Comparison of ENCODE assay signal across 32 cellular contexts in the genomic region with DNA sequence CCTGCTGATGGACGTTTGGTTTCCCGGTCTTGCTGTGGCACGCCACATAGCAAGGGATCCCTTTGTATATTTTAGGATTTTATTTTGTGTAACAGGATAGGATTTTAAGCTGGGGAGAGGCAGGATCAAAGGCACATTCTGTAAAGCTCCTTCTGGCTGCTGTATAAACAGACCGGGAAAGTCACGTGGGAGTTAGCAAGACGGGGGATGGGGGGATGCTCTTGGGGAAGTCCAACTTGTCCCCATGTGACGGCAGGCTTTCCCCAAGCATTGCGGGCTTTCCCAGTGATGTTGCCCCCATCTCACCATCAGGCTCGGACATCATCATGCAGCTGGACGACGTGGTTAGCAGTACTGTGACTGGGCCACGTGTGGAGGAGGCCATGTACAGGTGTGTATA.
"Had no signal": no experiment of that assay in that cellular context is flagged by ENCODE, and none has a peak within 500 bp of the region (broad histone marks: within the 10 kb centered on the region; RNA-seq: fewer than 3 reads in every experiment).

No MANE protein-coding gene starts in this region.

- H3K9me3 Mint-ChIP-seq: activated naive CD4-positive, alpha-beta T cell treated with anti-CD3 and anti-CD28 coated beads for 36 hours; activated naive CD8-positive, alpha-beta T cell treated with anti-CD3 and anti-CD28 coated beads for 36 hours; activated T-cell treated with anti-CD3 and anti-CD28 coated beads, Interleukin-2, amount 50 U/mL, for 72 hours; brain; naive thymus-derived CD4-positive, alpha-beta T cell had no signal

- H3K27me3 Mint-ChIP-seq: activated naive CD8-positive, alpha-beta T cell treated with anti-CD3 and anti-CD28 coated beads for 36 hours; brain; naive thymus-derived CD4-positive, alpha-beta T cell had no signal

- H3K4me3 Mint-ChIP-seq: activated naive CD4-positive, alpha-beta T cell treated with anti-CD3 and anti-CD28 coated beads for 36 hours; activated naive CD8-positive, alpha-beta T cell treated with anti-CD3 and anti-CD28 coated beads for 36 hours; activated T-cell treated with anti-CD3 and anti-CD28 coated beads, Interleukin-2, amount 50 U/mL, for 72 hours; brain; naive thymus-derived CD4-positive, alpha-beta T cell had no signal

- H3K27ac Mint-ChIP-seq: activated naive CD4-positive, alpha-beta T cell treated with anti-CD3 and anti-CD28 coated beads for 36 hours; activated naive CD8-positive, alpha-beta T cell treated with anti-CD3 and anti-CD28 coated beads for 36 hours; activated T-cell treated with anti-CD3 and anti-CD28 coated beads, Interleukin-2, amount 50 U/mL, for 72 hours; brain; naive thymus-derived CD4-positive, alpha-beta T cell had no signal

- H3K36me3 ChIP-seq: cardiac muscle cell, colonic mucosa, right atrium auricular region, transverse colon had no signal

- DNase-seq: activated CD4-positive, alpha-beta T cell treated with anti-CD3 and anti-CD28 coated beads for 4 hours; activated CD4-positive, alpha-beta T cell treated with anti-CD3 and anti-CD28 coated beads, Interleukin-2, amount 50 U/mL, for 4 hours; activated effector memory CD4-positive, alpha-beta T cell treated with anti-CD3 and anti-CD28 coated beads, Interleukin-2, amount 50 U/mL, for 16 hours; activated naive CD4-positive, alpha-beta T cell treated with anti-CD3 and anti-CD28 coated beads for 36 hours; activated naive CD8-positive, alpha-beta T cell treated with anti-CD3 and anti-CD28 coated beads for 36 hours; activated T-cell treated with anti-CD3 and anti-CD28 coated beads for 4 hours; activated T-cell treated with anti-CD3 and anti-CD28 coated beads, Interleukin-2, amount 50 U/mL, for 72 hours; adrenal gland; aorta; cerebellar nuclear complex; colonic mucosa; effector CD8-positive, alpha-beta T cell; gastrocnemius medialis; glutamatergic neuron; left cardiac atrium; mammary epithelial cell; midbrain; naive thymus-derived CD4-positive, alpha-beta T cell; nucleus accumbens; psoas muscle; stimulated activated CD4-positive, alpha-beta T cell treated with anti-CD3 and anti-CD28 coated beads, Interleukin-15, amount 100 ng/mL, for 24 hours; stimulated activated CD4-positive, alpha-beta T cell treated with anti-CD3 and anti-CD28 coated beads, Interleukin-2, amount 100 ng/mL, for 24 hours; stimulated activated naive CD4-positive, alpha-beta T cell; transverse colon had no signal

- FAIRE-seq: endometrium, keratinocyte had no signal

- ATAC-seq: activated T-cell treated with anti-CD3 and anti-CD28 coated beads, Interleukin-2, amount 50 U/mL, for 72 hours; gastrocnemius medialis; left cardiac atrium; naive thymus-derived CD4-positive, alpha-beta T cell; psoas muscle had no signal

- H3K27me3 ChIP-seq: adrenal gland, cardiac muscle cell, colonic mucosa, gastrocnemius medialis, right atrium auricular region, suprapubic skin, transverse colon had no signal

- H3K9ac ChIP-seq: parathyroid adenoma had no signal

- H3K9me3 ChIP-seq: adrenal gland, colonic mucosa, gastrocnemius medialis, psoas muscle, right atrium auricular region, suprapubic skin, transverse colon had no signal

- H2AFZ ChIP-seq: parathyroid adenoma had no signal

- H3K79me2 ChIP-seq: parathyroid adenoma had no signal

- H3K4me1 ChIP-seq: colonic mucosa had no signal

- H3K27ac ChIP-seq: adrenal gland, cardiac muscle cell, colonic mucosa, epithelial cell of prostate, gastrocnemius medialis, parathyroid adenoma, psoas muscle, right atrium auricular region, suprapubic skin, transverse colon had no signal

- H3K4me3 ChIP-seq: adrenal gland, cardiac muscle cell, colonic mucosa, gastrocnemius medialis, psoas muscle, right atrium auricular region, suprapubic skin, transverse colon had no signal
